29 cellular contexts compared by ENCODE assay signal in the genomic region with DNA sequence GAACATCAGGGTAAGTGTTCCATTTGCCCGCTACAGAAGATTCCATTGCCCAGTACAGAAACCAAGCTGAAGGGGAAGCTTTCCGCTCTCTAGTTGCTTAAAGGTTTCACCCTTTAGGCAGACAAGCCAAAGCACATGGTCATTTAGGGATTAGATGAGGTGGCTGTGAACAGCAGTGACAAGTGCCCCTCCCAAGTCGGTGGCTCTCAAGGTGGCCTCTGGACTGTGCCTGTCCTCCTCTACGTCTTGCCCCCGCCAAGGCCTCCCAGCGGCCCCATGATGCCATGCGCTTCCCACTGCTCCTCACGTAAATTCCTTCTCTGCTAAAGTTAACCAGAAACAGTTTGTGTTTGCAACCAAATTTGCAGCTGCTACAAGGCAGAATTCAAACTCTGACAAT.
"Had no signal": no experiment of that assay in that cellular context is flagged by ENCODE, and none has a peak within 500 bp of the region (broad histone marks: within the 10 kb centered on the region; RNA-seq: fewer than 3 reads in every experiment).

No MANE protein-coding gene starts in this region.

- H3K4me1 Mint-ChIP-seq: activated CD4-positive, alpha-beta T cell treated with anti-CD3 and anti-CD28 coated beads for 36 hours had no signal

- DNase-seq: activated CD4-positive, alpha-beta memory T cell treated with anti-CD3 and anti-CD28 coated beads for 36 hours; activated CD4-positive, alpha-beta T cell treated with anti-CD3 and anti-CD28 coated beads for 36 hours; activated CD4-positive, alpha-beta T cell treated with anti-CD3 and anti-CD28 coated beads, Interleukin-2, amount 50 U/mL, for 1 hour; activated CD8-positive, alpha-beta memory T cell treated with anti-CD3 and anti-CD28 coated beads, Interleukin-2, amount 10 ng/mL, durations not matched to agents 7 days and 5 days; activated gamma-delta T cell; activated naive CD4-positive, alpha-beta T cell treated with Interleukin-2 at 50 U/mL for 16 hours; activated T-cell treated with anti-CD3 and anti-CD28 coated beads, Interleukin-2, amount 50 U/mL, for 24 hours; body of pancreas; NCI-H1105; NCI-H1417 treated with DMSO at 0.1 percent for 48 hours; NCI-H187 treated with DMSO at 0.1 percent for 48 hours; NCI-H2081; NCI-H2227 treated with DMSO at 0.1 percent for 48 hours; NCI-H446; NCI-H510A treated with DMSO at 0.1 percent for 48 hours; NCI-H526 treated with DMSO at 0.1 percent for 48 hours; NCI-H774; SHP77; SK-N-SH had no signal

- H3K27me3 Mint-ChIP-seq: activated CD4-positive, alpha-beta memory T cell treated with anti-CD3 and anti-CD28 coated beads for 36 hours; activated CD4-positive, alpha-beta T cell treated with anti-CD3 and anti-CD28 coated beads for 36 hours; activated T-cell treated with anti-CD3 and anti-CD28 coated beads, Interleukin-2, amount 50 U/mL, for 24 hours had no signal

- ATAC-seq: activated CD4-positive, alpha-beta T cell treated with anti-CD3 and anti-CD28 coated beads for 36 hours; activated CD4-positive, CD25-positive, alpha-beta regulatory T cell treated with anti-CD3 and anti-CD28 coated beads, Interleukin-2, amount 50 U/mL, for 24 hours; activated CD8-positive, alpha-beta memory T cell treated with anti-CD3 and anti-CD28 coated beads, Interleukin-2, amount 10 ng/mL, durations not matched to agents 7 days and 5 days; activated naive CD4-positive, alpha-beta T cell treated with anti-CD3 and anti-CD28 coated beads, Interleukin-2, amount 50 U/mL, for 72 hours; body of pancreas; Panc1; WTC11 had no signal

- H3K9me3 Mint-ChIP-seq: activated CD4-positive, alpha-beta memory T cell treated with anti-CD3 and anti-CD28 coated beads for 36 hours; activated naive CD4-positive, alpha-beta T cell treated with anti-CD3 and anti-CD28 coated beads, Interleukin-2, amount 50 U/mL, for 72 hours; activated T-cell treated with anti-CD3 and anti-CD28 coated beads, Interleukin-2, amount 50 U/mL, for 24 hours; activated T-helper 2 cell treated with anti-CD3 and anti-CD28 coated beads, Interferon-gamma antibody, Interleukin-2, Interleukin-4, amounts not matched to agents 10 μg/mL and 5 μg/mL and 100 μg/mL, durations not matched to agents 14 hours and 24 hours and 36 hours; T-helper 1 cell treated with Interleukin-12 subunit alpha and Interleukin-12 subunit beta and Interleukin-4 antibody, amounts not matched to agents 30 μg/mL and 1 μg/mL, for 36 hours; T-helper 2 cell treated with Interferon-gamma antibody and Interleukin-4, amounts not matched to agents 5 μg/mL and 100 μg/mL, for 36 hours; WTC11 had no signal

- H3K27ac Mint-ChIP-seq: activated CD4-positive, alpha-beta memory T cell treated with anti-CD3 and anti-CD28 coated beads for 36 hours; activated CD4-positive, alpha-beta T cell treated with anti-CD3 and anti-CD28 coated beads for 36 hours; activated CD8-positive, alpha-beta memory T cell treated with anti-CD3 and anti-CD28 coated beads, Interleukin-2, amount 10 ng/mL, durations not matched to agents 7 days and 5 days; activated naive CD4-positive, alpha-beta T cell treated with anti-CD3 and anti-CD28 coated beads, Interleukin-2, amount 50 U/mL, for 72 hours; activated T-cell treated with anti-CD3 and anti-CD28 coated beads, Interleukin-2, amount 50 U/mL, for 24 hours; activated T-helper 2 cell treated with anti-CD3 and anti-CD28 coated beads, Interferon-gamma antibody, Interleukin-2, Interleukin-4, amounts not matched to agents 10 μg/mL and 5 μg/mL and 100 μg/mL, durations not matched to agents 14 hours and 24 hours and 36 hours; T-helper 1 cell treated with Interleukin-12 subunit alpha and Interleukin-12 subunit beta and Interleukin-4 antibody, amounts not matched to agents 30 μg/mL and 1 μg/mL, for 36 hours; T-helper 2 cell treated with Interferon-gamma antibody and Interleukin-4, amounts not matched to agents 5 μg/mL and 100 μg/mL, for 36 hours; WTC11 had no signal

- H3K36me3 ChIP-seq: adrenal gland, breast epithelium, SJCRH30 had no signal

- H3K9me3 ChIP-seq: adrenal gland, body of pancreas, breast epithelium, SJCRH30, SK-N-SH had no signal

- H3K4me3 Mint-ChIP-seq: activated CD4-positive, alpha-beta memory T cell treated with anti-CD3 and anti-CD28 coated beads for 36 hours; activated CD4-positive, alpha-beta T cell treated with anti-CD3 and anti-CD28 coated beads for 36 hours; activated CD8-positive, alpha-beta memory T cell treated with anti-CD3 and anti-CD28 coated beads, Interleukin-2, amount 10 ng/mL, durations not matched to agents 7 days and 5 days; activated T-cell treated with anti-CD3 and anti-CD28 coated beads, Interleukin-2, amount 50 U/mL, for 24 hours; T-helper 1 cell treated with Interleukin-12 subunit alpha and Interleukin-12 subunit beta and Interleukin-4 antibody, amounts not matched to agents 30 μg/mL and 1 μg/mL, for 36 hours; T-helper 2 cell treated with Interferon-gamma antibody and Interleukin-4, amounts not matched to agents 5 μg/mL and 100 μg/mL, for 36 hours; WTC11 had no signal

- H3K4me3 ChIP-seq: adrenal gland, body of pancreas, breast epithelium, SJCRH30 had no signal

- H3K36me3 Mint-ChIP-seq: activated CD4-positive, alpha-beta memory T cell treated with anti-CD3 and anti-CD28 coated beads for 36 hours; activated CD8-positive, alpha-beta memory T cell treated with anti-CD3 and anti-CD28 coated beads, Interleukin-2, amount 10 ng/mL, durations not matched to agents 7 days and 5 days; activated naive CD4-positive, alpha-beta T cell treated with anti-CD3 and anti-CD28 coated beads, Interleukin-2, amount 50 U/mL, for 72 hours; WTC11 had no signal

- H3K27ac ChIP-seq: adrenal gland, body of pancreas, breast epithelium, SJCRH30 had no signal

- H3K27me3 ChIP-seq: adrenal gland, body of pancreas, breast epithelium, SJCRH30 had no signal

- H3K4me1 ChIP-seq: adrenal gland, body of pancreas, breast epithelium had no signal
